Comparison of ENCODE assay signal across 29 cellular contexts in genomic region chr3:193595939-193596487, GRCh38. TPM values are rescaled to one million over a fixed set of nuclear protein-coding genes. Genes with fewer than 3 reads are reported as not detected.
DNase-seq lines count a peak whose midpoint lies in the region; ATAC-seq and TF ChIP-seq lines count a peak whose summit lies in the region.
"Had no signal": no experiment of that assay in that cellular context is flagged by ENCODE, and none has a peak within 500 bp of the region (broad histone marks: within the 10 kb centered on the region; RNA-seq: fewer than 3 reads in every experiment).

No MANE protein-coding gene starts in this region.

- H3K4me3 Mint-ChIP-seq in MCF 10A (ENCODE audit: unreplicated experiment) (peak overlapping the region; percentile 9), T-helper 17 cell (peak overlapping the region; percentile 50), T-cell (peak overlapping the region in 1 of 3 donors; percentile 31)

- H3K36me3 ChIP-seq in breast epithelium: no peaks in the 10 kb centered on the region
- H3K36me3 ChIP-seq in iPS-20b (ENCODE audit: insufficient read depth, low read depth, low read length): peaks cover 15% of the 10 kb centered on the region
- H3K36me3 ChIP-seq: prostate gland had no signal

- DNase-seq in MCF 10A (ENCODE audit: unreplicated experiment) (no peak), breast epithelium (ENCODE audit: low spot score in 2 of 2) (no peak), T-helper 17 cell (no peak), T-cell (no peak), cerebellum (ENCODE audit: low spot score) (no peak), dorsolateral prefrontal cortex (no peak)
- DNase-seq: activated CD4-positive, CD25-positive, alpha-beta regulatory T cell; activated effector memory CD4-positive, alpha-beta T cell treated with Interleukin-2 at 50 U/mL for 16 hours; amygdala; DMS153; erythroblast; foreskin keratinocyte; KG1; left ventricle myocardium inferior; MV-4-11; NCI-H1694 treated with DMSO at 0.1 percent for 48 hours; RPMI8226; SK-N-SH; stimulated activated CD8-positive, alpha-beta memory T cell treated with anti-CD3 and anti-CD28 coated beads, Interleukin-4, amount 100 ng/mL, for 48 hours; substantia nigra; T-helper 9 cell had no signal

- no peaks in the 10 kb centered on the region for H3K27me3 ChIP-seq in breast epithelium
- peaks cover 11% of the 10 kb centered on the region; the same call in 1 of the 2 replicates for H3K27me3 ChIP-seq in iPS-20b (ENCODE audit: insufficient read depth, low read length)
- H3K27me3 ChIP-seq in dorsolateral prefrontal cortex: no peaks in the 10 kb centered on the region
- H3K27me3 ChIP-seq: foreskin keratinocyte had no signal

- no peak for ATAC-seq in T-helper 17 cell
- ATAC-seq in T-cell (replicated peaks in 1 of 4): no peak
- no peak for ATAC-seq in HG03442 (IDR thresholded peaks at IDR 0.05; ENCODE audit: unreplicated experiment)
- ATAC-seq: foreskin keratinocyte had no signal

- H3K27ac Mint-ChIP-seq in MCF 10A (ENCODE audit: low read depth, unreplicated experiment): no peak overlapping the region
- peak overlapping the region; percentile 82 for H3K27ac Mint-ChIP-seq in T-helper 17 cell
- no peak overlapping the region for H3K27ac Mint-ChIP-seq in T-cell

- H3K36me3 Mint-ChIP-seq in MCF 10A (ENCODE audit: insufficient read depth, unreplicated experiment) (peaks cover 22% of the 10 kb centered on the region), T-helper 17 cell (ENCODE audit: low read depth) (peaks cover 10% of the 10 kb centered on the region), T-cell (peaks cover 18% of the 10 kb centered on the region)

- H3K4me3 ChIP-seq in breast epithelium (no peak overlapping the region), iPS-20b (ENCODE audit: low read length) (peak overlapping the region; percentile 37; the same call in 1 of the 2 replicates), dorsolateral prefrontal cortex (no peak overlapping the region)
- H3K4me3 ChIP-seq: left ventricle myocardium inferior, prostate gland had no signal

- peaks cover 6 to 12% of the 10 kb centered on the region in 2 donors for H3K4me1 ChIP-seq in breast epithelium
- peaks cover 4% of the 10 kb centered on the region; the same call in 1 of the 2 replicates for H3K4me1 ChIP-seq in iPS-20b (ENCODE audit: insufficient read depth, low read length)

- intact Hi-C loops in MCF 10A (cut with micrococcal nuclease): no loop called here
- intact Hi-C loops in breast epithelium (cut with DNase I; ENCODE audit: low total_unique reads): no loop called here
- intact Hi-C loops in dorsolateral prefrontal cortex (cut with DNase I): no loop called here

- H3K27ac ChIP-seq in breast epithelium (no peak overlapping the region), iPS-20b (ENCODE audit: low read length) (no peak overlapping the region), dorsolateral prefrontal cortex (no peak overlapping the region)
- H3K27ac ChIP-seq: C4-2B, foreskin keratinocyte, left ventricle myocardium inferior, prostate gland had no signal

- no peaks in the 10 kb centered on the region for H3K27me3 Mint-ChIP-seq in MCF 10A (ENCODE audit: insufficient read depth, unreplicated experiment)
- no peaks in the 10 kb centered on the region for H3K27me3 Mint-ChIP-seq in T-helper 17 cell
- no peaks in the 10 kb centered on the region for H3K27me3 Mint-ChIP-seq in T-cell

- TF ChIP-seq CTCF in MCF 10A (IDR thresholded peaks at IDR 0.05; ENCODE audit: unreplicated experiment) (no peak), breast epithelium (IDR thresholded peaks at IDR 0.05) (no peak), dorsolateral prefrontal cortex (IDR thresholded peaks at IDR 0.05 in 54 of 56, conservative IDR thresholded peaks at IDR 0.05 in 2 of 56; ENCODE audit: low read depth in 1 of 56, partially characterized antibody in 56 of 56) (no peak)

- POLR2A ChIA-PET in MCF 10A (lab: Yijun Ruan, JAX) (no interaction called here), T-cell (lab: Charles Lee) (interaction anchor here in 1 of 2 donors (0.6 to 0.7 kb wide), 2 partner anchors 16 to 103 kb away, joined by 6 to 11 read pairs; no protein-coding TSS in a partner anchor)

- BruUV-seq in MCF 10A (replicated peaks; lab: Mats Ljungman, UMichigan): no TSS peak

- H3K9me3 ChIP-seq in breast epithelium (no peaks in the 10 kb centered on the region), T-helper 17 cell (ENCODE audit: control insufficient read depth, low read length, poor library complexity, severe bottlenecking) (no peaks in the 10 kb centered on the region), iPS-20b (ENCODE audit: insufficient read depth, low read depth, low read length) (no peaks in the 10 kb centered on the region)
- H3K9me3 ChIP-seq: left ventricle myocardium inferior, prostate gland, SK-N-SH had no signal

- CTCF ChIA-PET in MCF 10A (lab: Yijun Ruan, JAX) (interaction anchor here (0.6 to 1.3 kb wide), 2 partner anchors 783 to 1514 kb away, joined by 5 to 6 read pairs; no protein-coding TSS in a partner anchor), T-cell (lab: Charles Lee) (no interaction called here)

- no peaks in the 10 kb centered on the region for H3K9me3 Mint-ChIP-seq in MCF 10A (ENCODE audit: unreplicated experiment)
- no peaks in the 10 kb centered on the region for H3K9me3 Mint-ChIP-seq in T-cell
- H3K9me3 Mint-ChIP-seq: mesothelial cell of epicardium had no signal

- H3K9ac ChIP-seq in iPS-20b (ENCODE audit: low read depth, low read length): 0 out of 2 replicates have a peak overlapping the region, but pooled peaks have one; percentile 10
- H3K9ac ChIP-seq: SK-N-SH had no signal

- no peak for TF ChIP-seq POLR2A in breast epithelium (IDR thresholded peaks at IDR 0.05)

- peaks cover 33% of the 10 kb centered on the region for H3K4me1 Mint-ChIP-seq in MCF 10A (ENCODE audit: insufficient read depth, unreplicated experiment)
- H3K4me1 Mint-ChIP-seq in T-helper 17 cell: peaks cover 54% of the 10 kb centered on the region
- H3K4me1 Mint-ChIP-seq in T-cell: peaks cover 80 to 83% (median 81%) of the 10 kb centered on the region in 3 donors

RNA-seq across cellular contexts. Expression of gene OPA1, which starts 3.0 kb away (rescaled TPM):
- 62.5 and 73.4 TPM in 2 replicates for total RNA-seq in MCF 10A (2022)
- total RNA-seq in breast epithelium: 10 to 100 TPM; 39.0 to 58.2 (median 57.4) TPM
- total RNA-seq in T-helper 17 cell: 10 to 100 TPM; 49.3 to 58.9 TPM
- total RNA-seq in T-cell: 10 to 100 TPM; 40.5 to 56.1 (median 41.9) TPM
- total RNA-seq in cerebellum: 88.9 TPM
- 100 to 1,000 TPM in 105 of 120 experiments, 10 to 100 TPM in 15; 66.6 to 180 (median 124) TPM for total RNA-seq in dorsolateral prefrontal cortex

RNA-seq across cellular contexts. Expression of gene ATP13A4, which starts 41.3 kb away (rescaled TPM):
- total RNA-seq in MCF 10A (2022): not detected in 2 replicates
- 10 to 100 TPM in 1 of 3 donors, 1 to 10 TPM in 1, under 1 TPM in 1; 0.64 to 36.6 (median 6.2) TPM for total RNA-seq in breast epithelium
- total RNA-seq in T-helper 17 cell: 1 to 10 TPM; 1.2 to 3.5 TPM
- 1 to 10 TPM; 1.7 to 3.5 (median 2.0) TPM for total RNA-seq in T-cell
- 7.3 TPM for total RNA-seq in cerebellum
- 100 to 1,000 TPM in 3 of 120 experiments, 10 to 100 TPM in 117; 20.4 to 151 (median 48.2) TPM for total RNA-seq in dorsolateral prefrontal cortex
- total RNA-seq: cardiac septum, foreskin keratinocyte, G401, H1 had no signal
